ENCODE assay signal across 20 cellular contexts in genomic region chr7:92794846-92795245, GRCh38. TPM values are rescaled to one million over a fixed set of nuclear protein-coding genes. Genes with fewer than 3 reads are reported as not detected.
DNase-seq lines count a peak whose midpoint lies in the region; TF ChIP-seq lines count a peak whose summit lies in the region.
"Had no signal": no experiment of that assay in that cellular context is flagged by ENCODE, and none has a peak within 500 bp of the region (broad histone marks: within the 10 kb centered on the region; RNA-seq: fewer than 3 reads in every experiment).

No MANE protein-coding gene starts in this region.

- intact Hi-C loops in A673 (cut with micrococcal nuclease; ENCODE audit: unreplicated experiment) = no loop called here

- TF ChIP-seq CTCF in A673 (conservative IDR thresholded peaks at IDR 0.05; ENCODE audit: low read depth, low read length) (no peak), HFFc6 (IDR thresholded peaks at IDR 0.05) (no peak), hepatocyte (IDR thresholded peaks at IDR 0.05; ENCODE audit: poor library complexity) (no peak)

- H3K4me1 Mint-ChIP-seq in HFFc6 (ENCODE audit: low read depth) = peaks cover 61% of the 10 kb centered on the region

- H3K79me2 ChIP-seq in hepatocyte = peaks cover 98% of the 10 kb centered on the region

- 50% methylated on average over 2 of the region's 2 CpGs for WGBS in hepatocyte (ENCODE audit: low lambda C conversion rate, missing lambda C conversion rate)

- H3K9me2 ChIP-seq in hepatocyte (replicated peaks; ENCODE audit: insufficient read depth) = no peaks in the 10 kb centered on the region

- H3K9me3 ChIP-seq in A673 (ENCODE audit: low read depth, low read length, poor library complexity, severe bottlenecking) (peaks cover 7% of the 10 kb centered on the region), adipocyte (ENCODE audit: control insufficient read depth, low read length) (no peaks in the 10 kb centered on the region), hepatocyte (ENCODE audit: low read depth) (no peaks in the 10 kb centered on the region)
- H3K9me3 ChIP-seq: thyroid gland had no signal

- peaks cover 21% of the 10 kb centered on the region for H3K36me3 Mint-ChIP-seq in HFFc6 (ENCODE audit: low read depth)

- peaks cover 9% of the 10 kb centered on the region for H3K9me3 Mint-ChIP-seq in HFFc6
- H3K9me3 Mint-ChIP-seq: central memory CD8-positive, alpha-beta T cell had no signal

- no peak overlapping the region for H3K4me3 ChIP-seq in A673 (ENCODE audit: low read depth, low read length, poor library complexity, severe bottlenecking)
- H3K4me3 ChIP-seq in adipocyte (ENCODE audit: low read length) = no peak overlapping the region
- no peak overlapping the region for H3K4me3 ChIP-seq in hepatocyte
- H3K4me3 ChIP-seq: thyroid gland had no signal

- peak overlapping the region; percentile 75 for H3K27ac Mint-ChIP-seq in HFFc6
- H3K27ac Mint-ChIP-seq: activated naive CD4-positive, alpha-beta T cell treated with anti-CD3 and anti-CD28 coated beads, Interleukin-2, amount 10 ng/mL, durations not matched to agents 7 days and 5 days; CD4-positive, CD25-positive, alpha-beta regulatory T cell; stimulated activated naive CD8-positive, alpha-beta T cell treated with anti-CD3 and anti-CD28 coated beads, Interleukin-15, amount 100 ng/mL, for 72 hours had no signal

- no peak overlapping the region for H2AFZ ChIP-seq in hepatocyte

- no peak overlapping the region for H3K4me3 Mint-ChIP-seq in HFFc6
- H3K4me3 Mint-ChIP-seq: activated naive CD4-positive, alpha-beta T cell treated with anti-CD3 and anti-CD28 coated beads, Interleukin-2, amount 10 ng/mL, durations not matched to agents 7 days and 5 days; CD4-positive, CD25-positive, alpha-beta regulatory T cell; central memory CD8-positive, alpha-beta T cell; IgD-negative memory B cell; neural crest cell; stimulated activated naive CD8-positive, alpha-beta T cell treated with anti-CD3 and anti-CD28 coated beads, Interleukin-15, amount 100 ng/mL, for 72 hours had no signal

- H3K27ac ChIP-seq in A673 (ENCODE audit: low read depth, low read length, poor library complexity, severe bottlenecking) (peak overlapping the region; percentile 42), hepatocyte (peak overlapping the region; percentile 17)
- H3K27ac ChIP-seq: thyroid gland had no signal

- CTCF ChIA-PET in A673 (lab: Charles Lee) = no interaction called here

- H3K27me3 ChIP-seq in A673 (replicated peaks; ENCODE audit: insufficient read depth, low read depth, low read length, poor library complexity) (no peaks in the 10 kb centered on the region), adipocyte (replicated peaks; ENCODE audit: control insufficient read depth, insufficient read depth, low read length) (no peaks in the 10 kb centered on the region), hepatocyte (no peaks in the 10 kb centered on the region)
- H3K27me3 ChIP-seq: thyroid gland had no signal

- H4K20me1 ChIP-seq in hepatocyte (ENCODE audit: insufficient read depth, poor library complexity, severe bottlenecking) = peaks cover 8% of the 10 kb centered on the region

- H3K4me1 ChIP-seq in A673 (ENCODE audit: insufficient read depth, low read length, poor library complexity, severe bottlenecking) (peaks cover 32% of the 10 kb centered on the region), adipocyte (ENCODE audit: control insufficient read depth, insufficient read depth, low read length) (peaks cover 55% of the 10 kb centered on the region), hepatocyte (ENCODE audit: insufficient read depth) (peaks cover 22% of the 10 kb centered on the region)

- no peak overlapping the region for H3K9ac ChIP-seq in adipocyte (ENCODE audit: low read length)

- H3K36me3 ChIP-seq in A673 (ENCODE audit: insufficient read depth, low read length, poor library complexity, severe bottlenecking) = no peaks in the 10 kb centered on the region
- no peaks in the 10 kb centered on the region for H3K36me3 ChIP-seq in adipocyte (ENCODE audit: control insufficient read depth, insufficient read depth, low read length, severe bottlenecking)
- no peaks in the 10 kb centered on the region for H3K36me3 ChIP-seq in hepatocyte (replicated peaks; ENCODE audit: insufficient read depth, low read depth)
- H3K36me3 ChIP-seq: thyroid gland had no signal

- no peaks in the 10 kb centered on the region for H3K27me3 Mint-ChIP-seq in HFFc6 (ENCODE audit: insufficient read depth)
- H3K27me3 Mint-ChIP-seq: activated naive CD4-positive, alpha-beta T cell treated with anti-CD3 and anti-CD28 coated beads, Interleukin-2, amount 10 ng/mL, durations not matched to agents 7 days and 5 days; CD4-positive, CD25-positive, alpha-beta regulatory T cell; central memory CD8-positive, alpha-beta T cell; IgD-negative memory B cell; stimulated activated naive CD8-positive, alpha-beta T cell treated with anti-CD3 and anti-CD28 coated beads, Interleukin-15, amount 100 ng/mL, for 72 hours had no signal

- H3K4me2 ChIP-seq in hepatocyte = no peak overlapping the region

- BruUV-seq in A673 (replicated peaks; lab: Mats Ljungman, UMichigan) = no TSS peak

- DNase-seq in A673 (ENCODE audit: low spot score) (peak; percentile 10), HFFc6 (no peak), adipocyte (ENCODE audit: low read depth) (peak; percentile 38), hepatocyte (ENCODE audit: low spot score) (no peak), MV-4-11 (lab: John Stamatoyannopoulos, UW) (no peak), SW 1271 (lab: John Stamatoyannopoulos, UW) (no peak), NCI-H2029 treated with DMSO at 0.1 percent for 48 hours (lab: John Stamatoyannopoulos, UW) (no peak), NCI-H128 (lab: John Stamatoyannopoulos, UW; ENCODE audit: unreplicated experiment) (no peak)
- DNase-seq: activated CD4-positive, alpha-beta T cell treated with anti-CD3 and anti-CD28 coated beads for 48 hours; activated naive CD4-positive, alpha-beta T cell treated with anti-CD3 and anti-CD28 coated beads, Interleukin-2, amount 10 ng/mL, durations not matched to agents 7 days and 5 days; aorta; CD4-positive, CD25-positive, alpha-beta regulatory T cell; foreskin fibroblast; hypothalamus; NCI-H1436 treated with DMSO at 0.1 percent for 48 hours; stimulated activated naive CD8-positive, alpha-beta T cell treated with anti-CD3 and anti-CD28 coated beads, Interleukin-15, amount 100 ng/mL, for 72 hours; thyroid gland had no signal

- POLR2A ChIA-PET in A673 (lab: Charles Lee; ENCODE audit: low non-redundant PET) = no interaction called here

RNA-seq across cellular contexts. Expression of gene CDK6, which starts 41.5 kb away (rescaled TPM):
- 10.0 and 10.5 TPM in 2 replicates for total RNA-seq in A673 (2021)
- total RNA-seq in HFFc6 (2021; fragmentation: NEBNext Ultra II Directional; extraction: Animal tissue kit (Norgen Biotek cat#: 25700)) = 10 to 100 TPM; 54.5 to 90.0 (median 58.9) TPM
- total RNA-seq in hepatocyte = 64.5 and 69.6 TPM in 2 replicates
- 15.9 and 18.7 TPM in 2 replicates for polyA plus RNA-seq in hepatocyte

Comparison
In these comparisons a context has a peak if more than half of its experiments do, and no peak if none do; other contexts are left out.
1. DNase-seq: peak in A673 (single experiment) and adipocyte (single experiment); none in HFFc6 (single experiment), hepatocyte (single experiment), MV-4-11 (single experiment), SW 1271 (0 of 2), NCI-H2029 treated with DMSO at 0.1 percent for 48 hours (single experiment) and NCI-H128 (single experiment).